5 cellular contexts compared by ENCODE assay signal in the genomic region with DNA sequence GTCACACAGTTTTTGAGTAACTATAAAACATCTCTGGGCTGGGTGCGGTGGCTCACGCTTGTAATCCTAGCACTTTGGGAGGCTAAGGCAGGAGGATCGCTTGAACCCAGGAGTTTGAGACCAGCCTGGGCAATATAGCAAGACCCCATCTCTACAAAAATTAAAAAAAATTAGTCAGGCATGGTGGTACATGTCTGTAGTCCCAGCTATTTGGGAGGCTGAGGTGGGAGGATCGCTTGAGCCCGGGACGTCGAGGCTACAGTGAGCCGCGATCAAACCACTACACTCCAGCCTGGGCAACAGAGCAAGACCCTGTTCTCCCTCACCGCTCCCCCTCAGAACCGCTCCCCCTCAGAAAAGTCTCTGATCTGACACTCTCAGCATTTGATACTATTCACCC. TPM values are rescaled to one million over a fixed set of nuclear protein-coding genes. Genes with fewer than 3 reads are reported as not detected.
"Had no signal": no experiment of that assay in that cellular context is flagged by ENCODE, and none has a peak within 500 bp of the region (broad histone marks: within the 10 kb centered on the region; RNA-seq: fewer than 3 reads in every experiment).

No MANE protein-coding gene starts in this region.

RNA-seq across cellular contexts. Expression of gene BLACAT1, which starts 26.7 kb away (rescaled TPM):
- total RNA-seq: left ventricle myocardium inferior, mononuclear cell, osteocyte, posterior vena cava, psoas muscle had no signal
- polyA plus RNA-seq: psoas muscle had no signal
